ENCODE assay signal across 2 cellular contexts in genomic region chr4:710116-710515, GRCh38.
TF ChIP-seq lines count a peak whose summit lies in the region.

No MANE protein-coding gene starts in this region.

TF ChIP-seq in IMR-90, 13 proteins besides CTCF, POLR2A, EP300 and RAD21:
- TF ChIP-seq USF2 (IDR thresholded peaks at IDR 0.05; ENCODE audit: low read depth, low read length) (no peak), MAFK (IDR thresholded peaks at IDR 0.05; ENCODE audit: low read depth, low read length) (no peak), CEBPB (IDR thresholded peaks at IDR 0.05; ENCODE audit: low read depth, low read length) (no peak), NFE2L2 (IDR thresholded peaks at IDR 0.05; ENCODE audit: low read depth, low read length) (no peak), SMC3 (IDR thresholded peaks at IDR 0.05; ENCODE audit: low read depth, low read length) (no peak), RCOR1 (IDR thresholded peaks at IDR 0.05; ENCODE audit: insufficient replicate concordance, low read length) (no peak), FOS (IDR thresholded peaks at IDR 0.05; ENCODE audit: low read depth, low read length) (no peak), MXI1 (IDR thresholded peaks at IDR 0.05; ENCODE audit: borderline replicate concordance, low read depth, low read length) (no peak), BHLHE40 (IDR thresholded peaks at IDR 0.05; ENCODE audit: low read depth, low read length) (no peak), RFX5 (IDR thresholded peaks at IDR 0.05; ENCODE audit: low read depth, low read length) (no peak)

TF ChIP-seq in H1, 55 proteins besides CTCF, POLR2A, EP300 and RAD21:
- no peak for TF ChIP-seq YY1 (IDR thresholded peaks at IDR 0.05; ENCODE audit: low read depth, low read length)
- TF ChIP-seq ATF3 (IDR thresholded peaks at IDR 0.05; ENCODE audit: insufficient read depth, low read depth, low read length): no peak
- TF ChIP-seq NANOG (IDR thresholded peaks at IDR 0.05; ENCODE audit: insufficient read depth, low read depth, low read length, poor library complexity, severe bottlenecking): no peak
- TF ChIP-seq BCL11A (IDR thresholded peaks at IDR 0.05; ENCODE audit: low read depth in 2 of 2, low read length in 2 of 2): no peak
- no peak for TF ChIP-seq MAFK (IDR thresholded peaks at IDR 0.05; ENCODE audit: low read depth, low read length)
- TF ChIP-seq CBX5 (IDR thresholded peaks at IDR 0.05; ENCODE audit: low read depth, low read length): no peak
- no peak for TF ChIP-seq E2F6 (IDR thresholded peaks at IDR 0.05)
- TF ChIP-seq USF2 (IDR thresholded peaks at IDR 0.05; ENCODE audit: low read length): no peak
- no peak for TF ChIP-seq SP2 (IDR thresholded peaks at IDR 0.05; ENCODE audit: low read length)
- no peak for TF ChIP-seq BACH1 (IDR thresholded peaks at IDR 0.05; ENCODE audit: low read length)
- no peak for TF ChIP-seq SP4 (IDR thresholded peaks at IDR 0.05; ENCODE audit: low read length)
- TF ChIP-seq GABPA (IDR thresholded peaks at IDR 0.05; ENCODE audit: borderline replicate concordance, insufficient read depth, low read length): no peak
- TF ChIP-seq NRF1 (IDR thresholded peaks at IDR 0.05; ENCODE audit: low read depth, low read length): no peak
- no peak for TF ChIP-seq RBBP5 (IDR thresholded peaks at IDR 0.05; ENCODE audit: borderline replicate concordance, low read depth, low read length)
- no peak for TF ChIP-seq CHD2 (IDR thresholded peaks at IDR 0.05; ENCODE audit: low read length)
TF ChIP-seq in H1: peak in this region for 0.
